In the genomic region with DNA sequence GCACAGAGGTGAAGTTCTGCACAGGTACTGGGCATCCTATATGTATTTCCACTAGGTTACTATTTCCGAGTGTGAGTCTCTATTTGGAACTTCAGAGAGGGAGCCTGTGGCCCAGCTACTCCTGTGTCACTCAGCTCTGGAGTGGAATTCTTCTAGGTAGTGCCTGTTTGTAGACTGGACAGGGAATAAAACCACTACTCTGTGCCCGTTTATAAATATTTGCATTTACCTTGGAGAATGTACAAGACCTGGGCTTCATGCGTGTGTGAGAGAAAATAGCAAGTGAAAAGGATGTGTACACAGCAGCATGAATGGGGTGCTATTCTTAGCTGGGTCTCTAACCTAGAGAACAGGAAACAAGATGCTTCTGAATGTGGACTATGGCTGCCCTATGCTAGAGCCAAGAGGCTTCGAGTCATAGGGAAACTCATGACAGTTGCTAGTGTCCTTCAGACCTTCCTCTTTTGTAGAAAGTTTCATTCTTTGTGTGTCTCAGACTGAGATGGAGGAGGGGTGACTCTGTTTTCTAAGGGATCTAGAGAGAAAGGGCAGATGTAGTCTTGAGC, we compare ENCODE assay signal across 8 cellular contexts. TPM values are rescaled to one million over a fixed set of nuclear protein-coding genes. Genes with fewer than 3 reads are reported as not detected.
DNase-seq lines count a peak whose midpoint lies in the region; ATAC-seq, FAIRE-seq and TF ChIP-seq lines count a peak whose summit lies in the region.
"Not testable (repeated sequence)": the region's sequence is repeated elsewhere in the genome, so short reads cannot be mapped to it uniquely, and the experiment has no call there.

No MANE protein-coding gene starts in this region.

- in situ Hi-C loops in HepG2 (cut with HindIII; ENCODE audit: extremely low pct_ligation_motif_present, low pct_unique_long_range_greater_than_20kb), result not testable (repeated sequence)

- not testable (repeated sequence) for H3K36me3 ChIP-seq in HepG2 (replicated peaks in 1 of 2; ENCODE audit: control insufficient read depth in 1 of 2, insufficient read depth in 2 of 2, low read length in 2 of 2); upper lobe of right lung

- H3K27ac ChIP-seq in HepG2 (ENCODE audit: extremely low read length, insufficient read depth, low read length); upper lobe of right lung: not testable (repeated sequence)

- H3K4me2 ChIP-seq in HepG2 (ENCODE audit: low read depth, low read length), result not testable (repeated sequence)

- not testable (repeated sequence) for H3K9ac ChIP-seq in HepG2 (ENCODE audit: insufficient read depth, low read depth, low read length)

- not testable (repeated sequence) for TF ChIP-seq CTCF in HepG2 (CRISPR knock-in tag; IDR thresholded peaks at IDR 0.05); upper lobe of right lung (IDR thresholded peaks at IDR 0.05)

- not testable (repeated sequence) for H3K36me3 Mint-ChIP-seq in activated naive CD4-positive, alpha-beta T cell treated with anti-CD3 and anti-CD28 coated beads, Interleukin-2, amount 50 U/mL, for 72 hours

- intact Hi-C loops in HepG2 (cut with micrococcal nuclease; ENCODE audit: unreplicated experiment); upper lobe of right lung (cut with DNase I): not testable (repeated sequence)

- CTCF ChIA-PET in HepG2 (lab: Yijun Ruan, JAX; ENCODE audit: low intra/inter-chr PET ratio, low total read pairs), result not testable (repeated sequence)

- ATAC-seq in GM18870 (IDR thresholded peaks at IDR 0.05; ENCODE audit: unreplicated experiment) (peak; percentile 99), GM21360 (IDR thresholded peaks at IDR 0.05; ENCODE audit: unreplicated experiment) (peak; percentile 98), HG02623 (IDR thresholded peaks at IDR 0.05; ENCODE audit: unreplicated experiment) (peak; percentile 99), HG03064 (IDR thresholded peaks at IDR 0.05; ENCODE audit: low read depth, unreplicated experiment) (peak; percentile 98), HG03469 (IDR thresholded peaks at IDR 0.05; ENCODE audit: unreplicated experiment) (peak; percentile 99), HepG2 (peak; percentile 85), upper lobe of right lung (peak; percentile 92)
- ATAC-seq in activated naive CD4-positive, alpha-beta T cell treated with anti-CD3 and anti-CD28 coated beads, Interleukin-2, amount 50 U/mL, for 72 hours, result peak; percentile 92 to 93

- TF ChIP-seq RAD21 in HepG2 (CRISPR knock-in tag; IDR thresholded peaks at IDR 0.05), result not testable (repeated sequence)

- TF ChIP-seq POLR2A in HepG2 (IDR thresholded peaks at IDR 0.05; ENCODE audit: insufficient read depth in 1 of 2, low read depth in 2 of 2, low read length in 2 of 2), result not testable (repeated sequence)

- not testable (repeated sequence) for FAIRE-seq in HepG2 (lab: Jason Lieb, UNC)

- H2AFZ ChIP-seq in HepG2 (ENCODE audit: low read length), result not testable (repeated sequence)

- H4K20me1 ChIP-seq in HepG2 (ENCODE audit: insufficient read depth, low read length), result not testable (repeated sequence)

- POLR2A ChIA-PET in HepG2 (lab: Yijun Ruan, JAX), result not testable (repeated sequence)

- not testable (repeated sequence) for TF ChIP-seq EP300 in HepG2 (IDR thresholded peaks at IDR 0.05; ENCODE audit: low read depth in 2 of 2, low read length in 2 of 2); HepG2 (CRISPR knock-in tag; IDR thresholded peaks at IDR 0.05; ENCODE audit: borderline replicate concordance)

- H3K9me3 Mint-ChIP-seq in activated naive CD4-positive, alpha-beta T cell treated with anti-CD3 and anti-CD28 coated beads, Interleukin-2, amount 50 U/mL, for 72 hours, result not testable (repeated sequence)

- H3K9me3 ChIP-seq in HepG2 (ENCODE audit: low read length); upper lobe of right lung: not testable (repeated sequence)

- not testable (repeated sequence) for DNase-seq in activated naive CD4-positive, alpha-beta T cell treated with anti-CD3 and anti-CD28 coated beads, Interleukin-2, amount 50 U/mL, for 72 hours (ENCODE audit: low spot score in 2 of 2); HepG2 (ENCODE audit: low spot score); upper lobe of right lung

- not testable (repeated sequence) for H3K4me3 ChIP-seq in HepG2 (replicated peaks in 1 of 3; ENCODE audit: insufficient read depth in 1 of 3, low read depth in 2 of 3, low read length in 3 of 3); upper lobe of right lung

- H3K79me2 ChIP-seq in HepG2 (ENCODE audit: insufficient read depth, low read length), result not testable (repeated sequence)

- WGBS in HepG2 (ENCODE audit: low lambda C conversion rate), result no CpG with 5 or more reads among the region's 4 CpGs

- not testable (repeated sequence) for H3K27me3 ChIP-seq in HepG2 (ENCODE audit: control insufficient read depth in 1 of 2, insufficient read depth in 2 of 2, low read length in 2 of 2); upper lobe of right lung

- BruUV-seq in HepG2 (replicated peaks; lab: Mats Ljungman, UMichigan), result not testable (repeated sequence)

- H3K4me1 ChIP-seq in HepG2 (ENCODE audit: insufficient read depth, low read length); upper lobe of right lung: not testable (repeated sequence)

- not testable (repeated sequence) for H3K27ac Mint-ChIP-seq in activated naive CD4-positive, alpha-beta T cell treated with anti-CD3 and anti-CD28 coated beads, Interleukin-2, amount 50 U/mL, for 72 hours

RNA-seq across cellular contexts. Expression of gene FAM72C, which starts 40.5 kb away (rescaled TPM):
- total RNA-seq in activated naive CD4-positive, alpha-beta T cell treated with anti-CD3 and anti-CD28 coated beads, Interleukin-2, amount 50 U/mL, for 72 hours, result 10 to 100 TPM; 17.1 to 30.6 TPM
- total RNA-seq in HepG2 (2016; rRNA removed; fragmentation: Illumina TruSeq; extraction: Trizol) (3.0 and 3.9 TPM in 2 replicates), upper lobe of right lung (not detected)
- 0.40 and 0.79 TPM in 2 replicates for total RNA-seq in HepG2 (2016; cell fraction: cytosol; rRNA removed; fragmentation: Illumina TruSeq; extraction: Trizol; ENCODE audit: low read depth)
- total RNA-seq in HepG2 (2016; cell fraction: insoluble cytoplasmic fraction; rRNA removed; fragmentation: Illumina TruSeq; extraction: Trizol), result 2.9 and 3.7 TPM in 2 replicates
- 1.2 and 1.8 TPM in 2 replicates for total RNA-seq in HepG2 (2016; cell fraction: membrane; rRNA removed; fragmentation: Illumina TruSeq; extraction: Trizol)
- total RNA-seq in HepG2 (2016; cell fraction: nucleus; rRNA removed; fragmentation: Illumina TruSeq; extraction: Trizol), result 0.99 and 1.8 TPM in 2 replicates
- 1.9 and 2.8 TPM in 2 replicates for polyA plus RNA-seq in HepG2 (2011; rRNA removed)
- 1.4 and 1.7 TPM in 2 replicates for polyA plus RNA-seq in HepG2 (2011; cell fraction: cytosol; rRNA removed)
- polyA plus RNA-seq in HepG2 (2011; cell fraction: nucleus; rRNA removed), result 0.68 and 1.1 TPM in 2 replicates
- polyA plus RNA-seq in HepG2 (2012), result 1.5 and 3.5 TPM in 2 replicates
- 0.09 and 0.15 TPM in 2 replicates for polyA plus RNA-seq in HepG2 (2016; cell fraction: cytosol; fragmentation: Illumina TruSeq; extraction: Trizol; ENCODE audit: low read depth)
- 3.6 and 7.8 TPM in 2 replicates for polyA plus RNA-seq in HepG2 (2016; cell fraction: insoluble cytoplasmic fraction; fragmentation: Illumina TruSeq; extraction: Trizol; ENCODE audit: low read depth)
- polyA plus RNA-seq in HepG2 (2016; cell fraction: membrane; fragmentation: Illumina TruSeq; extraction: Trizol; ENCODE audit: low read depth), result 0.45 and 0.94 TPM in 2 replicates
- polyA plus RNA-seq in HepG2 (2016; cell fraction: nucleus; fragmentation: Illumina TruSeq; extraction: Trizol; ENCODE audit: insufficient read depth, low read depth), result 4.6 and 8.3 TPM in 2 replicates
- 0.64 and 6.7 TPM in 2 replicates for polyA minus RNA-seq in HepG2 (2011; rRNA and poly(A)+ RNA removed; ENCODE audit: low replicate concordance)
- 1.4 and 2.1 TPM in 2 replicates for polyA minus RNA-seq in HepG2 (2011; cell fraction: cytosol; rRNA and poly(A)+ RNA removed)
- 0.37 and 0.77 TPM in 2 replicates for polyA minus RNA-seq in HepG2 (2011; cell fraction: nucleus; rRNA and poly(A)+ RNA removed)
